ENCODE assay signal across 9 cellular contexts in genomic region chr6:166997348-166997747, GRCh38. TPM values are rescaled to one million over a fixed set of nuclear protein-coding genes. Genes with fewer than 3 reads are reported as not detected.
DNase-seq lines count a peak whose midpoint lies in the region; ATAC-seq and TF ChIP-seq lines count a peak whose summit lies in the region.
"Had no signal": no experiment of that assay in that cellular context is flagged by ENCODE, and none has a peak within 500 bp of the region (broad histone marks: within the 10 kb centered on the region; RNA-seq: fewer than 3 reads in every experiment).

No MANE protein-coding gene starts in this region.

- peaks cover 31% of the 10 kb centered on the region for H3K36me3 Mint-ChIP-seq in activated naive CD8-positive, alpha-beta T cell treated with anti-CD3 and anti-CD28 coated beads, Interleukin-2, amount 50 U/mL, for 24 hours (ENCODE audit: low read depth)

- H3K4me3 Mint-ChIP-seq in activated naive CD8-positive, alpha-beta T cell treated with anti-CD3 and anti-CD28 coated beads, Interleukin-2, amount 50 U/mL, for 24 hours = peak overlapping the region; percentile 83

- H3K27me3 ChIP-seq in heart right ventricle (no peaks in the 10 kb centered on the region), left lung (no peaks in the 10 kb centered on the region), upper lobe of right lung (no peaks in the 10 kb centered on the region)
- H3K27me3 ChIP-seq: sigmoid colon had no signal

- H3K4me1 ChIP-seq in heart right ventricle (peaks cover 0 to 29% (median 21%) of the 10 kb centered on the region in 9 donors), left lung (peaks cover 7 to 40% of the 10 kb centered on the region in 2 donors), upper lobe of right lung (peaks cover 17% of the 10 kb centered on the region)

- H3K4me1 Mint-ChIP-seq in activated naive CD8-positive, alpha-beta T cell treated with anti-CD3 and anti-CD28 coated beads, Interleukin-2, amount 50 U/mL, for 24 hours = peaks cover 28% of the 10 kb centered on the region

- H3K9me3 ChIP-seq in heart right ventricle (no peaks in the 10 kb centered on the region), left lung (no peaks in the 10 kb centered on the region), upper lobe of right lung (no peaks in the 10 kb centered on the region)
- H3K9me3 ChIP-seq: sigmoid colon had no signal

- 88 to 89% methylated on average over 3 of the region's 3 CpGs for WGBS in heart right ventricle, 2 donors

- intact Hi-C loops in heart right ventricle (cut with DNase I) (loop anchor here in 8 of 10 donors (2.0 to 10.0 kb wide), 5 partner anchors 40 to 147 kb away; partner anchors contain the start of gene RNASET2 (in 3 of the 8)), left ventricle myocardium superior (cut with micrococcal nuclease) (no loop called here), left lung (cut with DNase I) (loop anchor here in 1 of 2 donors (10.0 kb wide), 1 partner anchor 213 kb away; no protein-coding TSS in a partner anchor), upper lobe of right lung (cut with DNase I) (no loop called here)

- DNase-seq in heart right ventricle (no peak), left ventricle myocardium superior (no peak), left lung (no peak), upper lobe of right lung (no peak), RKO (ENCODE audit: low spot score) (no peak), NCI-H128 (lab: John Stamatoyannopoulos, UW; ENCODE audit: unreplicated experiment) (no peak)
- DNase-seq in activated naive CD8-positive, alpha-beta T cell treated with anti-CD3 and anti-CD28 coated beads, Interleukin-2, amount 50 U/mL, for 24 hours = no peak

- H3K27ac Mint-ChIP-seq in activated naive CD8-positive, alpha-beta T cell treated with anti-CD3 and anti-CD28 coated beads, Interleukin-2, amount 50 U/mL, for 24 hours = peak overlapping the region; percentile 74

- no peaks in the 10 kb centered on the region for H3K27me3 Mint-ChIP-seq in activated naive CD8-positive, alpha-beta T cell treated with anti-CD3 and anti-CD28 coated beads, Interleukin-2, amount 50 U/mL, for 24 hours

- ATAC-seq in heart right ventricle = no peak
- ATAC-seq in left ventricle myocardium superior = no peak
- ATAC-seq in activated naive CD8-positive, alpha-beta T cell treated with anti-CD3 and anti-CD28 coated beads, Interleukin-2, amount 50 U/mL, for 24 hours = no peak
- no peak for ATAC-seq in left lung
- no peak for ATAC-seq in upper lobe of right lung
- no peak for ATAC-seq in GM19463 (IDR thresholded peaks at IDR 0.05; ENCODE audit: unreplicated experiment)

- TF ChIP-seq CTCF in heart right ventricle (IDR thresholded peaks at IDR 0.05) (no peak), left lung (IDR thresholded peaks at IDR 0.05) (no peak), upper lobe of right lung (IDR thresholded peaks at IDR 0.05) (no peak)

- no peaks in the 10 kb centered on the region for H3K9me3 Mint-ChIP-seq in activated naive CD8-positive, alpha-beta T cell treated with anti-CD3 and anti-CD28 coated beads, Interleukin-2, amount 50 U/mL, for 24 hours

- peak overlapping the region in 1 of 10 donors; percentile 40 for H3K27ac ChIP-seq in heart right ventricle
- H3K27ac ChIP-seq in left lung = peak overlapping the region; percentile 46 to 84
- H3K27ac ChIP-seq in upper lobe of right lung = no peak overlapping the region

- H3K4me3 ChIP-seq in heart right ventricle (peak overlapping the region in 6 of 10 donors; percentile 85 to 97 (median 93)), left lung (peak overlapping the region; percentile 67 to 99), upper lobe of right lung (peak overlapping the region; percentile 74)

- peaks cover 0 to 11% (median 0%) of the 10 kb centered on the region in 9 donors for H3K36me3 ChIP-seq in heart right ventricle
- H3K36me3 ChIP-seq in left lung = no peaks in the 10 kb centered on the region
- no peaks in the 10 kb centered on the region for H3K36me3 ChIP-seq in upper lobe of right lung
- H3K36me3 ChIP-seq: sigmoid colon had no signal

RNA-seq across cellular contexts. Expression of gene CEP43, which starts 1.8 kb away (rescaled TPM):
- total RNA-seq in heart right ventricle (10 to 100 TPM in 6 of 10 donors, 1 to 10 TPM in 4; 7.5 to 15.0 (median 10.4) TPM), left ventricle myocardium superior (12.3 TPM), left lung (10 to 100 TPM; 15.3 to 15.8 TPM), upper lobe of right lung (10.7 TPM)
- 1 to 10 TPM; 7.8 to 8.8 TPM for polyA plus RNA-seq in heart right ventricle

RNA-seq across cellular contexts. Expression of gene RNASET2, which starts 41.0 kb away (rescaled TPM):
- total RNA-seq in heart right ventricle (10 to 100 TPM in 7 of 10 donors, 1 to 10 TPM in 3; 7.1 to 44.3 (median 12.1) TPM), left ventricle myocardium superior (13.0 TPM), left lung (10 to 100 TPM; 51.0 to 68.5 TPM), upper lobe of right lung (73.1 TPM)
- 10 to 100 TPM in 1 of 2 donors, 1 to 10 TPM in 1; 7.3 to 26.8 TPM for polyA plus RNA-seq in heart right ventricle

Comparison
In these comparisons a context has a peak if more than half of its experiments do, and no peak if none do; other contexts are left out.
1. intact Hi-C loops: an anchor here in heart right ventricle (2.0 to 10.0 kb wide); none called in left ventricle myocardium superior and upper lobe of right lung.